14 cellular contexts compared by ENCODE assay signal in the genomic region with DNA sequence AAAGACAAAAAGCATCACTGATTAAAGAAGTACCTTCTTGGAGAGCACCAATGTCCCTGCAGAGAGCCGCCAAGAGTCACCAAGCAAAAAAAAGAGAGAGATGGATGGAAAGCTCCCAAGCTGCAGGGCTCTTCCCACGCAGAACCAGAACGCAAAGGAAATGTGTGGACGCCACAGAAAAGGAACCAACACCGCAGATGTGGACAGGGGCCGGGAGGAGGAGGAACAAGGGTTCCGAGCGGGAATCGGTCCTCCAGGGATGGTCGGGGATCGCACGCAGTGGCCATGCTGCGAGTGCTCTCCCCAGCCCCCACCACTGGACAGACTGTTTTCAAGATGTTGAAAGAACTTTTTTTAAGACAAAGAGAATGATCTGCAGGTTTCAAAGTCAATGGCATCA. TPM values are rescaled to one million over a fixed set of nuclear protein-coding genes. Genes with fewer than 3 reads are reported as not detected.
A peak's percentile ranks its signal among the peaks of the same experiment; 100 is the strongest.
DNase-seq lines count a peak whose midpoint lies in the region; ATAC-seq and TF ChIP-seq lines count a peak whose summit lies in the region.
"Had no signal": no experiment of that assay in that cellular context is flagged by ENCODE, and none has a peak within 500 bp of the region (broad histone marks: within the 10 kb centered on the region; RNA-seq: fewer than 3 reads in every experiment).

No MANE protein-coding gene starts in this region.

- H3K4me3 Mint-ChIP-seq in chondrocyte (ENCODE audit: unreplicated experiment), result no peak overlapping the region
- H3K4me3 Mint-ChIP-seq: CD4-positive, alpha-beta T cell; H9 had no signal

- no peaks in the 10 kb centered on the region for H3K36me3 Mint-ChIP-seq in chondrocyte (ENCODE audit: low read depth)
- H3K36me3 Mint-ChIP-seq: IgD-negative memory B cell had no signal

- no peaks in the 10 kb centered on the region for H3K27me3 Mint-ChIP-seq in chondrocyte (ENCODE audit: low read depth)
- H3K27me3 Mint-ChIP-seq: CD4-positive, alpha-beta T cell had no signal

- H3K4me3 ChIP-seq in RWPE2 (ENCODE audit: severe bottlenecking), result no peak overlapping the region

- H3K4me1 ChIP-seq in RWPE2 (ENCODE audit: insufficient read depth, poor library complexity, severe bottlenecking), result peaks cover 7% of the 10 kb centered on the region
- H3K4me1 ChIP-seq: BE2C, Caco-2 had no signal

- TF ChIP-seq CTCF in RWPE2 (IDR thresholded peaks at IDR 0.05; ENCODE audit: poor library complexity, severe bottlenecking) (no peak), chondrocyte (IDR thresholded peaks at IDR 0.05) (no peak)

- no peaks in the 10 kb centered on the region for H3K9me3 ChIP-seq in RWPE2 (ENCODE audit: severe bottlenecking)
- H3K9me3 ChIP-seq: BE2C, Caco-2 had no signal

- H3K27me3 ChIP-seq in RWPE2 (ENCODE audit: insufficient read depth, poor library complexity, severe bottlenecking), result no peaks in the 10 kb centered on the region
- H3K27me3 ChIP-seq: BE2C had no signal

- ATAC-seq in RWPE2 (ENCODE audit: low read depth), result no peak
- no peak for ATAC-seq in GM19328 (IDR thresholded peaks at IDR 0.05; ENCODE audit: unreplicated experiment)
- ATAC-seq: HepG2 had no signal

- no peak overlapping the region for H3K27ac ChIP-seq in RWPE2 (ENCODE audit: poor library complexity, severe bottlenecking)

- no peak overlapping the region for H3K27ac Mint-ChIP-seq in chondrocyte (ENCODE audit: unreplicated experiment)
- H3K27ac Mint-ChIP-seq: CD4-positive, alpha-beta T cell; H9; IgD-negative memory B cell had no signal

- peaks cover 13% of the 10 kb centered on the region for H3K9me3 Mint-ChIP-seq in chondrocyte (ENCODE audit: low read depth)
- H3K9me3 Mint-ChIP-seq: CD4-positive, alpha-beta T cell; IgD-negative memory B cell had no signal

- DNase-seq in RWPE2 (ENCODE audit: low spot score) (peak; percentile 44), chondrocyte (ENCODE audit: low spot score) (peak; percentile 67), occipital lobe (lab: John Stamatoyannopoulos, UW) (peak; percentile 9), A172 (ENCODE audit: low spot score) (no peak), RPMI8226 (no peak)
- DNase-seq: ACHN; BE2C; C1 segment of cervical spinal cord; CD4-positive, alpha-beta T cell; H9 had no signal

- H3K36me3 ChIP-seq in RWPE2 (ENCODE audit: low read depth), result no peaks in the 10 kb centered on the region

- no peaks in the 10 kb centered on the region for H3K4me1 Mint-ChIP-seq in chondrocyte (ENCODE audit: low read depth)
- H3K4me1 Mint-ChIP-seq: H9, IgD-negative memory B cell had no signal

RNA-seq across cellular contexts. Expression of a gene that starts 40.2 kb away (rescaled TPM):
- 12.6 to 13.5 TPM (median 13.4 TPM) in 3 replicates for total RNA-seq in chondrocyte
- total RNA-seq in occipital lobe, result 18.6 TPM
- 4.2 and 5.4 TPM in 2 replicates for total RNA-seq in A172 (2014; rRNA removed; shearing (Covaris generic))

Comparison
In these comparisons a context has a peak if more than half of its experiments do, and no peak if none do; other contexts are left out.
1. DNase-seq: peak in RWPE2 (single experiment), chondrocyte (single experiment) and occipital lobe (single experiment); none in A172 (single experiment) and RPMI8226 (single experiment).